ENCODE assay signal across 1 cellular context in the genomic region with DNA sequence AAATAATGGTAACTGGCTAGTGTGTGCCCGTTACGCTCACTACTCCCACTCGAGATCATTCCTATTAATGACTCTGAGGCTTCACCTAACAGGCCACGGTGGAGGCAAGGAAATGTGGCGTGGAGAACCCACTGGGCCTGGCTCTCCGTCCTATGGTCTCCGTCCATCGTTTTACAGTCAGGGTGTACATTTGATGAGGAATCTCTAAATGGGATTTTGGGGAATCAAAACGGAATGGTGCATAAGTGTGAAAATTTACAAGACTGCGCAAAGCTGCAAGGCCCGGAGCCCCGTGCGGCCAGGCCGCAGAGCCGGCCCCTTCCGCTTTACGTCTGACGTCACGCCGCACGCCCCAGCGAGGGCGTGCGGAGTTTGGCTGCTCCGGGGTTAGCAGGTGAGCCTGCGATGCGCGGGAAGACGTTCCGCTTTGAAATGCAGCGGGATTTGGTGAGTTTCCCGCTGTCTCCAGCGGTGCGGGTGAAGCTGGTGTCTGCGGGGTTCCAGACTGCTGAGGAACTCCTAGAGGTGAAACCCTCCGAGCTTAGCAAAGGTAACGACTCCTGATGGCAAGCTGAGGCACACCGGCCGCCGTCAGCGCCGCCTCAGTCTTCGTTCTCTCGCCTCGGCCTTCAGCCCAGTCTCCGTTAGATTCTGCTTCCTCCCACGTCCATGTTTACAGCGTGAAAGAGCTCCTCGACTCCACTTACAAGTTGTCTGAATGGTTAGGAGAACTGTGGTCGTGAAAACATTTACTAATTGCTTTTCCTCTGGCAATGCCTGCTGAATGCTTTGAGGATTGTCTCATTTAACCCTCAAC.
TF ChIP-seq lines count a peak whose summit lies in the region.

A gene (plus strand): TSS at position 364 of the 817 bp plus-strand sequence. CDS start 42 bp downstream, at position 406.

TF ChIP-seq in HepG2, 621 proteins besides CTCF, POLR2A, EP300 and RAD21 (continued from another document and continues in another):
- TF ChIP-seq, protein P1, sequence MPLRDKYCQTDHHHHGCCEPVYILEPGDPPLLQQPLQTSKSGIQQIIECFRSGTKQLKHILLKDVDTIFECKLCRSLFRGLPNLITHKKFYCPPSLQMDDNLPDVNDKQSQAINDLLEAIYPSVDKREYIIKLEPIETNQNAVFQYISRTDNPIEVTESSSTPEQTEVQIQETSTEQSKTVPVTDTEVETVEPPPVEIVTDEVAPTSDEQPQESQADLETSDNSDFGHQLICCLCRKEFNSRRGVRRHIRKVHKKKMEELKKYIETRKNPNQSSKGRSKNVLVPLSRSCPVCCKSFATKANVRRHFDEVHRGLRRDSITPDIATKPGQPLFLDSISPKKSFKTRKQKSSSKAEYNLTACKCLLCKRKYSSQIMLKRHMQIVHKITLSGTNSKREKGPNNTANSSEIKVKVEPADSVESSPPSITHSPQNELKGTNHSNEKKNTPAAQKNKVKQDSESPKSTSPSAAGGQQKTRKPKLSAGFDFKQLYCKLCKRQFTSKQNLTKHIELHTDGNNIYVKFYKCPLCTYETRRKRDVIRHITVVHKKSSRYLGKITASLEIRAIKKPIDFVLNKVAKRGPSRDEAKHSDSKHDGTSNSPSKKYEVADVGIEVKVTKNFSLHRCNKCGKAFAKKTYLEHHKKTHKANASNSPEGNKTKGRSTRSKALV (CRISPR knock-in tag; IDR thresholded peaks at IDR 0.05): peak; percentile 94
- TF ChIP-seq FOXA1 (IDR thresholded peaks at IDR 0.05) (no peak), FOXA1 (CRISPR knock-in tag; IDR thresholded peaks at IDR 0.05) (peak; percentile 59), FOXJ3 (CRISPR knock-in tag; IDR thresholded peaks at IDR 0.05; ENCODE audit: borderline replicate concordance) (peak; percentile 38; the same call in 1 of the 2 replicates), TOPORS (CRISPR knock-in tag; IDR thresholded peaks at IDR 0.05) (no peak; the same call in 1 of the 2 replicates), XRCC5 (optimal IDR thresholded peaks at IDR 0.05; ENCODE audit: low read length) (peak; percentile 78), MED13 (CRISPR knock-in tag; IDR thresholded peaks at IDR 0.05) (peak; percentile 82), THYN1 (CRISPR knock-in tag; IDR thresholded peaks at IDR 0.05; ENCODE audit: borderline replicate concordance, low read depth) (no peak), SOX6 (IDR thresholded peaks at IDR 0.05) (no peak), SOX6 (CRISPR knock-in tag; IDR thresholded peaks at IDR 0.05) (peak; percentile 72), CAMTA2 (CRISPR knock-in tag; IDR thresholded peaks at IDR 0.05; ENCODE audit: borderline replicate concordance) (peak; percentile 95), ZNF619 (CRISPR knock-in tag; IDR thresholded peaks at IDR 0.05) (peak; percentile 81), KLF13 (CRISPR knock-in tag; IDR thresholded peaks at IDR 0.05) (peak; percentile 92; the same call in 1 of the 2 replicates), ZNF839 (CRISPR knock-in tag; IDR thresholded peaks at IDR 0.05; ENCODE audit: borderline replicate concordance) (peak; percentile 76; the same call in 1 of the 2 replicates), ZNF44 (CRISPR knock-in tag; IDR thresholded peaks at IDR 0.05) (peak; percentile 92), ZNF354B (CRISPR knock-in tag; IDR thresholded peaks at IDR 0.05) (peak; percentile 95), ZNF567 (CRISPR knock-in tag; IDR thresholded peaks at IDR 0.05; ENCODE audit: borderline replicate concordance) (peak; percentile 91; the same call in 1 of the 2 replicates), HHEX (CRISPR knock-in tag; IDR thresholded peaks at IDR 0.05) (no peak), ZNF556 (CRISPR knock-in tag; IDR thresholded peaks at IDR 0.05; ENCODE audit: borderline replicate concordance) (peak; percentile 94), SP5 (CRISPR knock-in tag; IDR thresholded peaks at IDR 0.05; ENCODE audit: borderline replicate concordance, low read depth) (no peak; the same call in 1 of the 2 replicates), HOXD1 (CRISPR knock-in tag; IDR thresholded peaks at IDR 0.05) (peak; percentile 87), ZNF317 (CRISPR knock-in tag; IDR thresholded peaks at IDR 0.05) (peak; percentile 90), ELF4 (CRISPR knock-in tag; IDR thresholded peaks at IDR 0.05; ENCODE audit: borderline replicate concordance) (no peak; the same call in 1 of the 2 replicates), ZBTB38 (CRISPR knock-in tag; IDR thresholded peaks at IDR 0.05) (peak; percentile 99), ZNF672 (CRISPR knock-in tag; IDR thresholded peaks at IDR 0.05) (no peak), PHF8 (CRISPR knock-in tag; IDR thresholded peaks at IDR 0.05) (peak; percentile 95)
- TF ChIP-seq, protein P2, sequence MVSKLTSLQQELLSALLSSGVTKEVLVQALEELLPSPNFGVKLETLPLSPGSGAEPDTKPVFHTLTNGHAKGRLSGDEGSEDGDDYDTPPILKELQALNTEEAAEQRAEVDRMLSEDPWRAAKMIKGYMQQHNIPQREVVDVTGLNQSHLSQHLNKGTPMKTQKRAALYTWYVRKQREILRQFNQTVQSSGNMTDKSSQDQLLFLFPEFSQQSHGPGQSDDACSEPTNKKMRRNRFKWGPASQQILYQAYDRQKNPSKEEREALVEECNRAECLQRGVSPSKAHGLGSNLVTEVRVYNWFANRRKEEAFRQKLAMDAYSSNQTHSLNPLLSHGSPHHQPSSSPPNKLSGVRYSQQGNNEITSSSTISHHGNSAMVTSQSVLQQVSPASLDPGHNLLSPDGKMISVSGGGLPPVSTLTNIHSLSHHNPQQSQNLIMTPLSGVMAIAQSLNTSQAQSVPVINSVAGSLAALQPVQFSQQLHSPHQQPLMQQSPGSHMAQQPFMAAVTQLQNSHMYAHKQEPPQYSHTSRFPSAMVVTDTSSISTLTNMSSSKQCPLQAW (CRISPR knock-in tag; IDR thresholded peaks at IDR 0.05): peak; percentile 65; the same call in 1 of the 2 replicates
- TF ChIP-seq, protein P3, sequence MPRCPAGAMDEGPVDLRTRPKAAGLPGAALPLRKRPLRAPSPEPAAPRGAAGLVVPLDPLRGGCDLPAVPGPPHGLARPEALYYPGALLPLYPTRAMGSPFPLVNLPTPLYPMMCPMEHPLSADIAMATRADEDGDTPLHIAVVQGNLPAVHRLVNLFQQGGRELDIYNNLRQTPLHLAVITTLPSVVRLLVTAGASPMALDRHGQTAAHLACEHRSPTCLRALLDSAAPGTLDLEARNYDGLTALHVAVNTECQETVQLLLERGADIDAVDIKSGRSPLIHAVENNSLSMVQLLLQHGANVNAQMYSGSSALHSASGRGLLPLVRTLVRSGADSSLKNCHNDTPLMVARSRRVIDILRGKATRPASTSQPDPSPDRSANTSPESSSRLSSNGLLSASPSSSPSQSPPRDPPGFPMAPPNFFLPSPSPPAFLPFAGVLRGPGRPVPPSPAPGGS (CRISPR knock-in tag; IDR thresholded peaks at IDR 0.05): peak; percentile 95; the same call in 1 of the 2 replicates
- TF ChIP-seq, protein P4, sequence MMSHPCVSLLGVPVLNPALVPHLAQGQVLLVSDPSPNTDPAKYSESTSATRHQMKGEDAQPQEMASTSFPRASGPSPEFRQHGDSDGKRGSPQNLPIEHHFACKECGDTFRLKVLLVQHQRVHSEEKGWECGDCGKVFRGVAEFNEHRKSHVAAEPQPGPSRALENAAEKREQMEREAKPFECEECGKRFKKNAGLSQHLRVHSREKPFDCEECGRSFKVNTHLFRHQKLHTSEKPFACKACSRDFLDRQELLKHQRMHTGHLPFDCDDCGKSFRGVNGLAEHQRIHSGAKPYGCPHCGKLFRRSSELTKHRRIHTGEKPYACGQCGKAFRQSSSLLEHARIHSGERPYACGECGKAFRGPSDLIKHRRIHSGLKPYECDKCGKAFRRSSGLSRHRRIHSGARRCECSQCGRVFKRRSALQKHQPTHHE (CRISPR knock-in tag; IDR thresholded peaks at IDR 0.05; ENCODE audit: borderline replicate concordance): peak; percentile 93; the same call in 1 of the 2 replicates
- TF ChIP-seq, protein P5, sequence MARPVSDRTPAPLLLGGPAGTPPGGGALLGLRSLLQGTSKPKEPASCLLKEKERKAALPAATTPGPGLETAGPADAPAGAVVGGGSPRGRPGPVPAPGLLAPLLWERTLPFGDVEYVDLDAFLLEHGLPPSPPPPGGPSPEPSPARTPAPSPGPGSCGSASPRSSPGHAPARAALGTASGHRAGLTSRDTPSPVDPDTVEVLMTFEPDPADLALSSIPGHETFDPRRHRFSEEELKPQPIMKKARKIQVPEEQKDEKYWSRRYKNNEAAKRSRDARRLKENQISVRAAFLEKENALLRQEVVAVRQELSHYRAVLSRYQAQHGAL (CRISPR knock-in tag; IDR thresholded peaks at IDR 0.05; ENCODE audit: not compliant biosample characterization): peak; percentile 87
- TF ChIP-seq, protein P6, sequence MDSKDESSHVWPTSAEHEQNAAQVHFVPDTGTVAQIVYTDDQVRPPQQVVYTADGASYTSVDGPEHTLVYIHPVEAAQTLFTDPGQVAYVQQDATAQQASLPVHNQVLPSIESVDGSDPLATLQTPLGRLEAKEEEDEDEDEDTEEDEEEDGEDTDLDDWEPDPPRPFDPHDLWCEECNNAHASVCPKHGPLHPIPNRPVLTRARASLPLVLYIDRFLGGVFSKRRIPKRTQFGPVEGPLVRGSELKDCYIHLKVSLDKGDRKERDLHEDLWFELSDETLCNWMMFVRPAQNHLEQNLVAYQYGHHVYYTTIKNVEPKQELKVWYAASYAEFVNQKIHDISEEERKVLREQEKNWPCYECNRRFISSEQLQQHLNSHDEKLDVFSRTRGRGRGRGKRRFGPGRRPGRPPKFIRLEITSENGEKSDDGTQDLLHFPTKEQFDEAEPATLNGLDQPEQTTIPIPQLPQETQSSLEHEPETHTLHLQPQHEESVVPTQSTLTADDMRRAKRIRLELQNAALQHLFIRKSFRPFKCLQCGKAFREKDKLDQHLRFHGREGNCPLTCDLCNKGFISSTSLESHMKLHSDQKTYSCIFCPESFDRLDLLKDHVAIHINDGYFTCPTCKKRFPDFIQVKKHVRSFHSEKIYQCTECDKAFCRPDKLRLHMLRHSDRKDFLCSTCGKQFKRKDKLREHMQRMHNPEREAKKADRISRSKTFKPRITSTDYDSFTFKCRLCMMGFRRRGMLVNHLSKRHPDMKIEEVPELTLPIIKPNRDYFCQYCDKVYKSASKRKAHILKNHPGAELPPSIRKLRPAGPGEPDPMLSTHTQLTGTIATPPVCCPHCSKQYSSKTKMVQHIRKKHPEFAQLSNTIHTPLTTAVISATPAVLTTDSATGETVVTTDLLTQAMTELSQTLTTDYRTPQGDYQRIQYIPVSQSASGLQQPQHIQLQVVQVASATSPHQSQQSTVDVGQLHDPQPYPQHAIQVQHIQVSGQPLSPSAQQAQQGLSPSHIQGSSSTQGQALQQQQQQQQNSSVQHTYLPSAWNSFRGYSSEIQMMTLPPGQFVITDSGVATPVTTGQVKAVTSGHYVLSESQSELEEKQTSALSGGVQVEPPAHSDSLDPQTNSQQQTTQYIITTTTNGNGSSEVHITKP (CRISPR knock-in tag; IDR thresholded peaks at IDR 0.05; ENCODE audit: low read depth): peak; percentile 65
- TF ChIP-seq, protein P7, sequence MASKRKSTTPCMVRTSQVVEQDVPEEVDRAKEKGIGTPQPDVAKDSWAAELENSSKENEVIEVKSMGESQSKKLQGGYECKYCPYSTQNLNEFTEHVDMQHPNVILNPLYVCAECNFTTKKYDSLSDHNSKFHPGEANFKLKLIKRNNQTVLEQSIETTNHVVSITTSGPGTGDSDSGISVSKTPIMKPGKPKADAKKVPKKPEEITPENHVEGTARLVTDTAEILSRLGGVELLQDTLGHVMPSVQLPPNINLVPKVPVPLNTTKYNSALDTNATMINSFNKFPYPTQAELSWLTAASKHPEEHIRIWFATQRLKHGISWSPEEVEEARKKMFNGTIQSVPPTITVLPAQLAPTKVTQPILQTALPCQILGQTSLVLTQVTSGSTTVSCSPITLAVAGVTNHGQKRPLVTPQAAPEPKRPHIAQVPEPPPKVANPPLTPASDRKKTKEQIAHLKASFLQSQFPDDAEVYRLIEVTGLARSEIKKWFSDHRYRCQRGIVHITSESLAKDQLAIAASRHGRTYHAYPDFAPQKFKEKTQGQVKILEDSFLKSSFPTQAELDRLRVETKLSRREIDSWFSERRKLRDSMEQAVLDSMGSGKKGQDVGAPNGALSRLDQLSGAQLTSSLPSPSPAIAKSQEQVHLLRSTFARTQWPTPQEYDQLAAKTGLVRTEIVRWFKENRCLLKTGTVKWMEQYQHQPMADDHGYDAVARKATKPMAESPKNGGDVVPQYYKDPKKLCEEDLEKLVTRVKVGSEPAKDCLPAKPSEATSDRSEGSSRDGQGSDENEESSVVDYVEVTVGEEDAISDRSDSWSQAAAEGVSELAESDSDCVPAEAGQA (IDR thresholded peaks at IDR 0.05; ENCODE audit: low read depth): peak; percentile 70
- TF ChIP-seq, protein P7 (CRISPR knock-in tag; IDR thresholded peaks at IDR 0.05; ENCODE audit: borderline replicate concordance): peak; percentile 85
- TF ChIP-seq, protein P8, sequence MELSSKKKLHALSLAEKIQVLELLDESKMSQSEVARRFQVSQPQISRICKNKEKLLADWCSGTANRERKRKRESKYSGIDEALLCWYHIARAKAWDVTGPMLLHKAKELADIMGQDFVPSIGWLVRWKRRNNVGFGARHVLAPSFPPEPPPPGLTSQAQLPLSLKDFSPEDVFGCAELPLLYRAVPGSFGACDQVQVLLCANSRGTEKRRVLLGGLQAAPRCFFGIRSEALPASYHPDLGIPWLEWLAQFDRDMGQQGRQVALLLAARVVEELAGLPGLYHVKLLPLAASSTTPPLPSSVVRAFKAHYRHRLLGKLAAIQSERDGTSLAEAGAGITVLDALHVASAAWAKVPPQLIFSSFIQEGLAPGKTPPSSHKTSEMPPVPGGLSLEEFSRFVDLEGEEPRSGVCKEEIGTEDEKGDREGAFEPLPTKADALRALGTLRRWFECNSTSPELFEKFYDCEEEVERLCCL (CRISPR knock-in tag; IDR thresholded peaks at IDR 0.05; ENCODE audit: borderline replicate concordance): peak; percentile 89
- TF ChIP-seq, protein P9, sequence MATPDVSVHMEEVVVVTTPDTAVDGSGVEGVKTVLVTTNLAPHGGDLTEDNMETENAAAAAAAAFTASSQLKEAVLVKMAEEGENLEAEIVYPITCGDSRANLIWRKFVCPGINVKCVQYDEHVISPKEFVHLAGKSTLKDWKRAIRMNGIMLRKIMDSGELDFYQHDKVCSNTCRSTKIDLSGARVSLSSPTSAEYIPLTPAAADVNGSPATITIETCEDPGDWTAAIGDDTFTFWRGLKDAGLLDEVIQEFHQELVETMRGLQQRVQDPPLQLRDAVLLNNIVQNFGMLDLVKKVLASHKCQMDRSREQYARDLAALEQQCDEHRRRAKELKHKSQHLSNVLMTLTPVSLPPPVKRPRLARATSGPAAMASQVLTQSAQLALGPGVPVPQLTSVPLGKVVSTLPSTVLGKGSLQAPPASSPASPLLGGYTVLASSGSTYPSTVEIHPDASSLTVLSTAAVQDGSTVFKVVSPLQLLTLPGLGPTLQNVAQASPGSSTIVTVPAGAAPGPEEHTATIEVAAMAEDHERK (CRISPR knock-in tag; IDR thresholded peaks at IDR 0.05; ENCODE audit: low read depth): peak; percentile 99
